In genomic region chr17:41650794-41651624, GRCh38 we compare ENCODE assay signal across 18 cellular contexts. TPM values are rescaled to one million over a fixed set of nuclear protein-coding genes. Genes with fewer than 3 reads are reported as not detected.
A peak's percentile ranks its signal among the peaks of the same experiment; 100 is the strongest.
DNase-seq lines count a peak whose midpoint lies in the region; FAIRE-seq and TF ChIP-seq lines count a peak whose summit lies in the region.
"Had no signal": no experiment of that assay in that cellular context is flagged by ENCODE, and none has a peak within 500 bp of the region (broad histone marks: within the 10 kb centered on the region; RNA-seq: fewer than 3 reads in every experiment).

No MANE protein-coding gene starts in this region.

- FAIRE-seq in keratinocyte (lab: Jason Lieb, UNC), result no peak

- H2AFZ ChIP-seq in mammary epithelial cell (ENCODE audit: low read depth, low read length) (no peak overlapping the region), keratinocyte (ENCODE audit: control insufficient read depth, low read length) (no peak overlapping the region)

- H3K27me3 Mint-ChIP-seq in activated T-helper 2 cell treated with anti-CD3 and anti-CD28 coated beads, Interferon-gamma antibody, Interleukin-2, Interleukin-4, amounts not matched to agents 10 μg/mL and 5 μg/mL and 100 μg/mL, durations not matched to agents 14 hours and 24 hours and 36 hours (ENCODE audit: low read depth), result peaks cover under 1% of the 10 kb centered on the region
- H3K27me3 Mint-ChIP-seq: activated naive CD8-positive, alpha-beta T cell; activated T-cell treated with anti-CD3 and anti-CD28 coated beads, Interleukin-2, amount 50 U/mL, for 24 hours had no signal

- no peaks in the 10 kb centered on the region for H3K9me1 ChIP-seq in keratinocyte (ENCODE audit: control insufficient read depth, extremely low read depth, insufficient read depth, low read length)

- H3K4me2 ChIP-seq in mammary epithelial cell (ENCODE audit: insufficient read depth, low read depth, low read length) (peak overlapping the region; percentile 17), keratinocyte (ENCODE audit: control insufficient read depth, extremely low read depth, insufficient read depth, low read depth, low read length) (peak overlapping the region; percentile 58)

- H3K79me2 ChIP-seq in mammary epithelial cell (ENCODE audit: insufficient read depth, low read length) (peaks cover 3% of the 10 kb centered on the region), keratinocyte (ENCODE audit: control insufficient read depth, insufficient read depth, low read length) (peaks cover 3% of the 10 kb centered on the region)

- H3K27ac ChIP-seq in mammary epithelial cell (ENCODE audit: insufficient read depth, low read depth, low read length) (peak overlapping the region; percentile 100), keratinocyte (ENCODE audit: control insufficient read depth, insufficient read depth, low read length) (peak overlapping the region; percentile 100), sigmoid colon (peak overlapping the region in 3 of 4 donors; percentile 23 to 72 (median 37)), urinary bladder (ENCODE audit: low read depth) (peak overlapping the region; percentile 84)

- no peaks in the 10 kb centered on the region for H3K36me3 ChIP-seq in mammary epithelial cell (ENCODE audit: insufficient read depth, low read length)
- H3K36me3 ChIP-seq in keratinocyte (ENCODE audit: control insufficient read depth in 2 of 2, extremely low read depth in 1 of 2, insufficient read depth in 2 of 2, low read length in 2 of 2), result no peaks in the 10 kb centered on the region
- H3K36me3 ChIP-seq in sigmoid colon, result no peaks in the 10 kb centered on the region
- H3K36me3 ChIP-seq in urinary bladder (ENCODE audit: insufficient read depth), result no peaks in the 10 kb centered on the region

- intact Hi-C loops in mammary epithelial cell (cut with micrococcal nuclease), result loop anchor here (10.0 kb wide), 1 partner anchor 586 kb away; the partner anchor contains the start of genes KRTAP2-3 and KRTAP2-4
- intact Hi-C loops in sigmoid colon (cut with DNase I), result no loop called here
- intact Hi-C loops in activated T-helper 2 cell treated with anti-CD3 and anti-CD28 coated beads, Interferon-gamma antibody, Interleukin-2, Interleukin-4, amounts not matched to agents 10 μg/mL and 5 μg/mL and 100 μg/mL, durations not matched to agents 14 hours and 24 hours and 36 hours (cut with micrococcal nuclease), result no loop called here

- 22% methylated on average over 8 of the region's 15 CpGs for WGBS in mammary epithelial cell (ENCODE audit: low coverage, missing lambda C conversion rate)
- 36 to 72% methylated on average over 15 of the region's 15 CpGs for WGBS in sigmoid colon, 2 donors
- WGBS in urinary bladder, result 70% methylated on average over 15 of the region's 15 CpGs

- no peak for TF ChIP-seq POLR2A in sigmoid colon (IDR thresholded peaks at IDR 0.05)

- DNase-seq in mammary epithelial cell (peak; percentile 17), keratinocyte (ENCODE audit: low read depth, low spot score) (no peak), sigmoid colon (no peak), GDM1 (lab: John Stamatoyannopoulos, UW) (no peak), NCI-H1048 (lab: John Stamatoyannopoulos, UW) (no peak)
- DNase-seq in activated T-helper 2 cell treated with anti-CD3 and anti-CD28 coated beads, Interferon-gamma antibody, Interleukin-2, Interleukin-4, amounts not matched to agents 10 μg/mL and 5 μg/mL and 100 μg/mL, durations not matched to agents 14 hours and 24 hours and 36 hours (ENCODE audit: low spot score), result no peak
- DNase-seq: activated T-cell treated with anti-CD3 and anti-CD28 coated beads, Interleukin-2, amount 50 U/mL, for 24 hours; DND-41; effector CD8-positive, alpha-beta T cell; foreskin fibroblast; Karpas-422; NCI-H146; stimulated activated naive CD4-positive, alpha-beta T cell had no signal

- no peak overlapping the region for H3K4me3 Mint-ChIP-seq in activated T-helper 2 cell treated with anti-CD3 and anti-CD28 coated beads, Interferon-gamma antibody, Interleukin-2, Interleukin-4, amounts not matched to agents 10 μg/mL and 5 μg/mL and 100 μg/mL, durations not matched to agents 14 hours and 24 hours and 36 hours (ENCODE audit: low read depth)
- H3K4me3 Mint-ChIP-seq: activated naive CD8-positive, alpha-beta T cell; activated T-cell treated with anti-CD3 and anti-CD28 coated beads, Interleukin-2, amount 50 U/mL, for 24 hours; neural crest cell had no signal

- no peaks in the 10 kb centered on the region for H3K27me3 ChIP-seq in mammary epithelial cell (ENCODE audit: insufficient read depth, low read length)
- H3K27me3 ChIP-seq in keratinocyte (ENCODE audit: control insufficient read depth, extremely low read depth, insufficient read depth, low read length), result no peaks in the 10 kb centered on the region
- H3K27me3 ChIP-seq in sigmoid colon, result no peaks in the 10 kb centered on the region

- H3K4me1 Mint-ChIP-seq in activated T-helper 2 cell treated with anti-CD3 and anti-CD28 coated beads, Interferon-gamma antibody, Interleukin-2, Interleukin-4, amounts not matched to agents 10 μg/mL and 5 μg/mL and 100 μg/mL, durations not matched to agents 14 hours and 24 hours and 36 hours (ENCODE audit: low read depth), result peaks cover 7% of the 10 kb centered on the region

- H4K20me1 ChIP-seq in mammary epithelial cell (ENCODE audit: insufficient read depth, low read length) (no peaks in the 10 kb centered on the region), keratinocyte (ENCODE audit: control insufficient read depth, extremely low read depth, insufficient read depth, low read length) (no peaks in the 10 kb centered on the region)

- H3K4me1 ChIP-seq in mammary epithelial cell (ENCODE audit: insufficient read depth, low read length), result peaks cover 83% of the 10 kb centered on the region
- peaks cover 80% of the 10 kb centered on the region for H3K4me1 ChIP-seq in keratinocyte (ENCODE audit: control insufficient read depth, extremely low read depth, insufficient read depth, low read length)
- H3K4me1 ChIP-seq in sigmoid colon, result peaks cover 0 to 21% (median 14%) of the 10 kb centered on the region in 4 donors
- no peaks in the 10 kb centered on the region for H3K4me1 ChIP-seq in urinary bladder (ENCODE audit: insufficient read depth)

- in situ Hi-C loops in mammary epithelial cell (cut with MboI; ENCODE audit: low sequenced_read_pairs in 2 of 2), result loop anchor here in 1 of 2 donors (25.0 kb wide), 1 partner anchor 1039 kb away; no protein-coding TSS in a partner anchor

- H3K9me3 ChIP-seq in mammary epithelial cell (replicated peaks; ENCODE audit: insufficient read depth, low read length) (no peaks in the 10 kb centered on the region), keratinocyte (ENCODE audit: control insufficient read depth, low read depth, low read length) (no peaks in the 10 kb centered on the region), sigmoid colon (no peaks in the 10 kb centered on the region)

- H3K27ac Mint-ChIP-seq in activated T-helper 2 cell treated with anti-CD3 and anti-CD28 coated beads, Interferon-gamma antibody, Interleukin-2, Interleukin-4, amounts not matched to agents 10 μg/mL and 5 μg/mL and 100 μg/mL, durations not matched to agents 14 hours and 24 hours and 36 hours, result no peak overlapping the region
- H3K27ac Mint-ChIP-seq: activated naive CD8-positive, alpha-beta T cell; activated T-cell treated with anti-CD3 and anti-CD28 coated beads, Interleukin-2, amount 50 U/mL, for 24 hours had no signal

- CTCF ChIA-PET in mammary epithelial cell (lab: Charles Lee; ENCODE audit: low non-redundant PET), result interaction anchor here (0.6 to 2.4 kb wide), 3 partner anchors 12 to 102 kb away, joined by 3 to 8 read pairs (median 3); no protein-coding TSS in a partner anchor

- H3K36me3 Mint-ChIP-seq in activated T-helper 2 cell treated with anti-CD3 and anti-CD28 coated beads, Interferon-gamma antibody, Interleukin-2, Interleukin-4, amounts not matched to agents 10 μg/mL and 5 μg/mL and 100 μg/mL, durations not matched to agents 14 hours and 24 hours and 36 hours (ENCODE audit: low read depth), result no peaks in the 10 kb centered on the region
- H3K36me3 Mint-ChIP-seq: activated naive CD8-positive, alpha-beta T cell had no signal

- TF ChIP-seq CTCF in mammary epithelial cell (conservative IDR thresholded peaks at IDR 0.05 in 1 of 2, IDR thresholded peaks at IDR 0.05 in 1 of 2; ENCODE audit: extremely low read depth in 1 of 2, insufficient read depth in 1 of 2, low read depth in 1 of 2, low read length in 2 of 2) (no peak), keratinocyte (optimal IDR thresholded peaks at IDR 0.05 in 1 of 3, IDR thresholded peaks at IDR 0.05 in 1 of 3, conservative IDR thresholded peaks at IDR 0.05 in 1 of 3; ENCODE audit: extremely low read depth in 1 of 3, insufficient read depth in 2 of 3, low read length in 3 of 3) (no peak), sigmoid colon (IDR thresholded peaks at IDR 0.05) (no peak)

- TF ChIP-seq EP300 in sigmoid colon (IDR thresholded peaks at IDR 0.05), result no peak

- BruUV-seq in mammary epithelial cell (replicated peaks; lab: Mats Ljungman, UMichigan), result TSS peak; percentile 6

- dilution Hi-C loops in mammary epithelial cell (cut with HindIII; ENCODE audit: low sequenced_read_pairs), result loop anchor here (5.0 kb wide), 4 partner anchors 34 to 249 kb away; partner anchors contain the start of gene KRT14
- dilution Hi-C loops in keratinocyte (cut with MboI; ENCODE audit: extremely low pct_ligation_motif_present, low sequenced_read_pairs), result no loop called here

- peak overlapping the region; percentile 62 for H3K9ac ChIP-seq in mammary epithelial cell (ENCODE audit: insufficient read depth, low read length)
- peak overlapping the region; percentile 92 for H3K9ac ChIP-seq in keratinocyte (ENCODE audit: control insufficient read depth, extremely low read depth, insufficient read depth, low read length)

- H3K4me3 ChIP-seq in mammary epithelial cell (replicated peaks in 1 of 3; ENCODE audit: insufficient read depth in 1 of 3, low read depth in 2 of 3, low read length in 3 of 3) (no peak overlapping the region), keratinocyte (ENCODE audit: control insufficient read depth in 2 of 3, extremely low read depth in 1 of 3, insufficient read depth in 2 of 3, low read depth in 1 of 3, low read length in 3 of 3) (no peak overlapping the region), sigmoid colon (peak overlapping the region in 2 of 4 donors; percentile 13 to 18), urinary bladder (ENCODE audit: low read depth, low read length) (no peak overlapping the region)
- H3K4me3 ChIP-seq: lung had no signal

- no peaks in the 10 kb centered on the region for H3K9me3 Mint-ChIP-seq in activated T-helper 2 cell treated with anti-CD3 and anti-CD28 coated beads, Interferon-gamma antibody, Interleukin-2, Interleukin-4, amounts not matched to agents 10 μg/mL and 5 μg/mL and 100 μg/mL, durations not matched to agents 14 hours and 24 hours and 36 hours
- H3K9me3 Mint-ChIP-seq: activated T-cell treated with anti-CD3 and anti-CD28 coated beads, Interleukin-2, amount 50 U/mL, for 24 hours; neural crest cell had no signal

RNA-seq across cellular contexts. Expression of gene KRT17, which starts 26.6 kb away (rescaled TPM):
- total RNA-seq in mammary epithelial cell (over 10,000 TPM; 10,365 to 24,723 TPM), sigmoid colon (1 to 10 TPM in 2 of 4 donors, not detected in 2; 1.2 to 5.3 TPM), urinary bladder (33.5 TPM)
- polyA plus RNA-seq in mammary epithelial cell (8,957 TPM), keratinocyte (6,440 to 12,579 TPM (median 8,666 TPM) in 3 replicates), sigmoid colon (under 1 TPM in 1 of 3 donors, not detected in 2; 0.17 TPM), urinary bladder (72.1 TPM)
- polyA minus RNA-seq in mammary epithelial cell (6,693 TPM), keratinocyte (5,137 to 9,087 TPM (median 7,073 TPM) in 3 replicates)
- 46,546 TPM for polyA plus RNA-seq in keratinocyte (2011; ENCODE audit: low read depth)
- polyA plus RNA-seq in keratinocyte (2011; cell fraction: cytosol; rRNA removed), result 6,491 and 12,585 TPM in 2 replicates
- polyA plus RNA-seq in keratinocyte (2011; cell fraction: nucleus; rRNA removed), result 12,033 and 13,742 TPM in 2 replicates
- 5,743 and 13,877 TPM in 2 replicates for polyA plus RNA-seq in keratinocyte (2012; ENCODE audit: low replicate concordance)
- polyA minus RNA-seq in keratinocyte (2011; cell fraction: cytosol; rRNA and poly(A)+ RNA removed), result 14,086 TPM
- polyA minus RNA-seq in keratinocyte (2011; cell fraction: nucleus; rRNA and poly(A)+ RNA removed), result 4,848 and 5,061 TPM in 2 replicates
- total RNA-seq in activated T-helper 2 cell treated with anti-CD3 and anti-CD28 coated beads, Interferon-gamma antibody, Interleukin-2, Interleukin-4, amounts not matched to agents 10 μg/mL and 5 μg/mL and 100 μg/mL, durations not matched to agents 14 hours and 24 hours and 36 hours, result not detected in 2 replicates
- total RNA-seq: neural crest cell had no signal

RNA-seq across cellular contexts. Expression of gene EIF1, which starts 37.7 kb away (rescaled TPM):
- total RNA-seq in mammary epithelial cell (100 to 1,000 TPM in 1 of 2 donors, 10 to 100 TPM in 1; 78.9 to 981 TPM), sigmoid colon (100 to 1,000 TPM; 246 to 572 (median 430) TPM), urinary bladder (96.6 TPM)
- polyA plus RNA-seq in mammary epithelial cell (108 TPM), keratinocyte (236 to 308 TPM (median 272 TPM) in 3 replicates), sigmoid colon (100 to 1,000 TPM; 384 to 515 (median 507) TPM), urinary bladder (649 TPM)
- polyA minus RNA-seq in mammary epithelial cell (399 TPM), keratinocyte (71.7 to 141 TPM (median 108 TPM) in 3 replicates)
- polyA plus RNA-seq in keratinocyte (2011; ENCODE audit: low read depth), result 1,255 TPM
- polyA plus RNA-seq in keratinocyte (2011; cell fraction: cytosol; rRNA removed), result 367 and 580 TPM in 2 replicates
- 378 and 447 TPM in 2 replicates for polyA plus RNA-seq in keratinocyte (2011; cell fraction: nucleus; rRNA removed)
- 695 and 2,008 TPM in 2 replicates for polyA plus RNA-seq in keratinocyte (2012; ENCODE audit: low replicate concordance)
- 100 TPM for polyA minus RNA-seq in keratinocyte (2011; cell fraction: cytosol; rRNA and poly(A)+ RNA removed)
- polyA minus RNA-seq in keratinocyte (2011; cell fraction: nucleus; rRNA and poly(A)+ RNA removed), result 71.1 and 103 TPM in 2 replicates
- total RNA-seq in activated T-helper 2 cell treated with anti-CD3 and anti-CD28 coated beads, Interferon-gamma antibody, Interleukin-2, Interleukin-4, amounts not matched to agents 10 μg/mL and 5 μg/mL and 100 μg/mL, durations not matched to agents 14 hours and 24 hours and 36 hours, result 779 and 785 TPM in 2 replicates

RNA-seq across cellular contexts. Expression of gene KRT16, which starts 38.4 kb away (rescaled TPM):
- 1,000 to 10,000 TPM in 1 of 2 donors, 100 to 1,000 TPM in 1; 585 to 1,021 TPM for total RNA-seq in mammary epithelial cell
- polyA plus RNA-seq in mammary epithelial cell, result 659 TPM
- polyA minus RNA-seq in mammary epithelial cell, result 694 TPM
- 1,163 to 4,746 TPM (median 1,851 TPM) in 3 replicates for polyA plus RNA-seq in keratinocyte
- polyA plus RNA-seq in keratinocyte (2011; ENCODE audit: low read depth), result 20,474 TPM
- 1,428 and 3,010 TPM in 2 replicates for polyA plus RNA-seq in keratinocyte (2011; cell fraction: cytosol; rRNA removed)
- 2,522 and 2,889 TPM in 2 replicates for polyA plus RNA-seq in keratinocyte (2011; cell fraction: nucleus; rRNA removed)
- 1,329 and 6,837 TPM in 2 replicates for polyA plus RNA-seq in keratinocyte (2012; ENCODE audit: low replicate concordance)
- polyA minus RNA-seq in keratinocyte, result 1,159 to 3,059 TPM (median 1,751 TPM) in 3 replicates
- polyA minus RNA-seq in keratinocyte (2011; cell fraction: cytosol; rRNA and poly(A)+ RNA removed), result 3,006 TPM
- 1,076 and 1,184 TPM in 2 replicates for polyA minus RNA-seq in keratinocyte (2011; cell fraction: nucleus; rRNA and poly(A)+ RNA removed)
- total RNA-seq in sigmoid colon, result under 1 TPM in 1 of 4 donors, not detected in 3; 0.83 TPM
- under 1 TPM in 2 of 3 donors, not detected in 1; 0.09 to 0.60 TPM for polyA plus RNA-seq in sigmoid colon
- not detected for total RNA-seq in urinary bladder
- 0.20 TPM for polyA plus RNA-seq in urinary bladder
- not detected in 2 replicates for total RNA-seq in activated T-helper 2 cell treated with anti-CD3 and anti-CD28 coated beads, Interferon-gamma antibody, Interleukin-2, Interleukin-4, amounts not matched to agents 10 μg/mL and 5 μg/mL and 100 μg/mL, durations not matched to agents 14 hours and 24 hours and 36 hours
- total RNA-seq: NCI-H460, neural crest cell had no signal

Comparison
In these comparisons a context has a peak if more than half of its experiments do, and no peak if none do; other contexts are left out.
1. H3K27ac ChIP-seq: peak in every context shown above with its lines; median percentile 100 in mammary epithelial cell; 100 in keratinocyte; 84 in urinary bladder; 37 in sigmoid colon.
2. RNA of gene KRT17, which starts 26.6 kb away (total RNA-seq): 10,365 to 24,723 TPM in mammary epithelial cell; 33.5 TPM in urinary bladder (single experiment), 1.2 to 5.3 TPM in sigmoid colon and not detected in activated T-helper 2 cell treated with anti-CD3 and anti-CD28 coated beads, Interferon-gamma antibody, Interleukin-2, Interleukin-4, amounts not matched to agents 10 μg/mL and 5 μg/mL and 100 μg/mL, durations not matched to agents 14 hours and 24 hours and 36 hours; every median in the first group is over 100 times any median in the second.
3. RNA of gene KRT16, which starts 38.4 kb away (total RNA-seq): 585 to 1,021 TPM in mammary epithelial cell; 0.83 TPM in sigmoid colon, not detected in urinary bladder (single experiment) and not detected in activated T-helper 2 cell treated with anti-CD3 and anti-CD28 coated beads, Interferon-gamma antibody, Interleukin-2, Interleukin-4, amounts not matched to agents 10 μg/mL and 5 μg/mL and 100 μg/mL, durations not matched to agents 14 hours and 24 hours and 36 hours; every median in the first group is over 100 times any median in the second.